Comparison of ENCODE assay signal across 9 cellular contexts in the genomic region with DNA sequence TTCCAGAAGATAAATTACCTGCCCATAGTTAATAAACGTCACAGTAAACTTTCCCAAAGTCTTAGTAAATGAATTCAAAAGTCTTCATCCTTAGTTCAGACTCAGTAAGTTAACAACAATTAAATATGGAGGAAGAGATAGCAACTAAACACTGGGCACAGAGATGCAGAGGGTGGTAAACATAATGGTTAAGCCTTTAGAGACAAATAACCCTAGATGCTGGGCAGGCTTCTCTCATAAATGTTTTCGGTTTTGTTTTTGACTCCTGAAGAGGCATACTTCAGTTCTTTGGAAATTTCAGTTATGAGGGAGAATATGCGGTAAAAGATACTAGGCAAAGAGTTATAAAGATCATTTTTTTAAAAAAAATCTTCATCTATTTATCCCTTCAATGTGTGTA.
"Had no signal": no experiment of that assay in that cellular context is flagged by ENCODE, and none has a peak within 500 bp of the region (broad histone marks: within the 10 kb centered on the region; RNA-seq: fewer than 3 reads in every experiment).

No MANE protein-coding gene starts in this region.

- H3K27ac ChIP-seq: GM23248 had no signal

- DNase-seq: GM23248, GOT3, H7, H9, HCEC 1CT, HFFc6 had no signal

- H3K9me3 ChIP-seq: HAP-1 had no signal

- H3K36me3 ChIP-seq: HAP-1 had no signal

- H3K4me3 ChIP-seq: GM23248, GM23338, HAP-1 had no signal

- ATAC-seq: GM23338, HCT116 had no signal

- H2AFZ ChIP-seq: GM23248, GM23338 had no signal

- H3K9ac ChIP-seq: GM23248 had no signal

- H3K4me2 ChIP-seq: GM23338 had no signal

- H3K4me1 ChIP-seq: HAP-1 had no signal
